8 cellular contexts compared by ENCODE assay signal in the genomic region with DNA sequence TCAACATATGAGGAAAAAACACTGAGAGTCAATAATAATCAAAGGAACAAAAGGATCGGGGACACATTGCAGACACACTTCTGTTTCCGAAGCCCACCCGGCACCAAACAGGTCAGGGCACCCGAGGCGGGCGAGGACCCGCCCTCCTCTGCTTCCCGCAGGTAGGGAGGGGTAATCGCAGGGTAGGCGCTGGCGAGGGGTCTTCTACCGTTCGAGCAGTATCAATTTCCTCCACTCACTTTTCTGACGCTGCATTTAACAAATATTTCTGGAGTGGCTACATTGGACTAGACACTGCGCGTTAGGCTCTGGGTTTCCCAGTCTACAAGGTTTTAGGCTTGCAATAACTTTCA. TPM values are rescaled to one million over a fixed set of nuclear protein-coding genes. Genes with fewer than 3 reads are reported as not detected.
DNase-seq lines count a peak whose midpoint lies in the region; ATAC-seq, FAIRE-seq and TF ChIP-seq lines count a peak whose summit lies in the region.

No MANE protein-coding gene starts in this region.

- DNase-seq in bronchial epithelial cell (ENCODE audit: low read depth) (no peak), mucosa of descending colon (peak; percentile 44 to 62 (median 59)), GM19238 (ENCODE audit: insufficient read length, low spot score) (no peak), G401 (ENCODE audit: low spot score) (no peak)
- no peak for DNase-seq in stimulated activated CD4-positive, alpha-beta T cell treated with anti-CD3 and anti-CD28 coated beads, Interleukin-4, amount 100 ng/mL, for 1 hour

- no peaks in the 10 kb centered on the region for H3K27me3 Mint-ChIP-seq in IgD-negative memory B cell

- H3K36me3 ChIP-seq in ACC112 (ENCODE audit: insufficient read depth, low read length), result peaks cover 12% of the 10 kb centered on the region
- peaks cover 2% of the 10 kb centered on the region for H3K36me3 ChIP-seq in bronchial epithelial cell (ENCODE audit: control insufficient read depth, insufficient read depth, low read length)
- no peaks in the 10 kb centered on the region for H3K36me3 ChIP-seq in mucosa of descending colon (ENCODE audit: low read depth)

- H3K79me2 ChIP-seq in ACC112 (ENCODE audit: control insufficient read depth, insufficient read depth, low read length, unreplicated experiment), result peaks cover 70% of the 10 kb centered on the region

- H3K9me3 Mint-ChIP-seq in IgD-negative memory B cell, result no peaks in the 10 kb centered on the region

- no peaks in the 10 kb centered on the region for H3K27me3 ChIP-seq in ACC112 (ENCODE audit: insufficient read depth, low read length)
- H3K27me3 ChIP-seq in bronchial epithelial cell (ENCODE audit: control insufficient read depth, insufficient read depth, low read length), result no peaks in the 10 kb centered on the region

- FAIRE-seq in bronchial epithelial cell (lab: Jason Lieb, UNC), result no peak

- no peaks in the 10 kb centered on the region for H3K9me3 ChIP-seq in mucosa of descending colon

- peak overlapping the region; percentile 92 for H3K27ac ChIP-seq in ACC112 (ENCODE audit: low read depth, low read length)

- peaks cover 16 to 29% (median 23%) of the 10 kb centered on the region in 3 donors for H3K4me1 Mint-ChIP-seq in IgD-negative memory B cell

- TF ChIP-seq CTCF in bronchial epithelial cell (IDR thresholded peaks at IDR 0.05; ENCODE audit: insufficient read depth, low read length, severe bottlenecking) (no peak), mucosa of descending colon (IDR thresholded peaks at IDR 0.05) (no peak)

- intact Hi-C loops in mucosa of descending colon (cut with DNase I, micrococcal nuclease), result no loop called here

- H3K4me3 ChIP-seq in ACC112 (ENCODE audit: low read depth, low read length) (peak overlapping the region; percentile 94), bronchial epithelial cell (ENCODE audit: low read depth, low read length) (peak overlapping the region; percentile 94), mucosa of descending colon (peak overlapping the region; percentile 88)

- in situ Hi-C loops in G401 (cut with HindIII; ENCODE audit: low sequenced_read_pairs), result no loop called here

- H2AFZ ChIP-seq in ACC112 (ENCODE audit: low read length, unreplicated experiment), result no peak overlapping the region

- H3K36me3 Mint-ChIP-seq in IgD-negative memory B cell, result no peaks in the 10 kb centered on the region

- no peak for ATAC-seq in mucosa of descending colon
- ATAC-seq in GM18517 (IDR thresholded peaks at IDR 0.05; ENCODE audit: unreplicated experiment), result no peak

- H3K4me3 Mint-ChIP-seq in IgD-negative memory B cell, result peak overlapping the region; percentile 88 to 98 (median 98)

- peak overlapping the region; percentile 58 to 93 (median 69) for H3K27ac Mint-ChIP-seq in IgD-negative memory B cell

- peaks cover 52% of the 10 kb centered on the region for H3K4me1 ChIP-seq in ACC112 (ENCODE audit: control insufficient read depth, insufficient read depth, low read length, unreplicated experiment)
- peaks cover 42% of the 10 kb centered on the region for H3K4me1 ChIP-seq in mucosa of descending colon (ENCODE audit: low read depth)

RNA-seq across cellular contexts. Expression of gene TXN, which starts 1.3 kb away (rescaled TPM):
- 120 TPM for polyA plus RNA-seq in IgD-negative memory B cell
- total RNA-seq in bronchial epithelial cell, result 378 and 504 TPM in 2 replicates
- 100 to 1,000 TPM; 228 to 441 (median 422) TPM for total RNA-seq in mucosa of descending colon
- total RNA-seq in G401 (2014; rRNA removed; shearing (Covaris generic)), result 323 and 340 TPM in 2 replicates

RNA-seq across cellular contexts. Expression of gene C9orf152, which starts 47.1 kb away (rescaled TPM):
- not detected for polyA plus RNA-seq in IgD-negative memory B cell
- total RNA-seq in bronchial epithelial cell (under 0.01 TPM in 2 replicates), mucosa of descending colon (10 to 100 TPM; 20.4 to 69.4 (median 42.9) TPM)
- total RNA-seq in G401 (2014; rRNA removed; shearing (Covaris generic)), result not detected in 2 replicates

Comparison
In these comparisons a context has a peak if more than half of its experiments do, and no peak if none do; other contexts are left out.
1. DNase-seq: peak in mucosa of descending colon (3 of 3); none in bronchial epithelial cell (single experiment), stimulated activated CD4-positive, alpha-beta T cell treated with anti-CD3 and anti-CD28 coated beads, Interleukin-4, amount 100 ng/mL, for 1 hour (single experiment), GM19238 (single experiment) and G401 (single experiment).
2. RNA of gene C9orf152, which starts 47.1 kb away (total RNA-seq): 20.4 to 69.4 TPM in mucosa of descending colon; under 0.01 TPM in bronchial epithelial cell and not detected in G401; every median in the first group is over 10 times any median in the second.
3. Peak in every context shown above with its lines, with median percentiles within 50 percentile points of each other: H3K4me3 ChIP-seq.